1 cellular context compared by ENCODE assay signal in genomic region chr10:71927669-71928592, GRCh38.
A peak's percentile ranks its signal among the peaks of the same experiment; 100 is the strongest.
TF ChIP-seq lines count a peak whose summit lies in the region.

No MANE protein-coding gene starts in this region.

TF ChIP-seq in HepG2, 621 proteins besides CTCF, POLR2A, EP300 and RAD21 (continued from another document and continues in another):
- TF ChIP-seq ZBTB40 (IDR thresholded peaks at IDR 0.05) = no peak
- TF ChIP-seq ZBTB40 (CRISPR knock-in tag; IDR thresholded peaks at IDR 0.05) = no peak
- no peak for TF ChIP-seq ZSCAN31 (CRISPR knock-in tag; IDR thresholded peaks at IDR 0.05; ENCODE audit: low read depth)
- TF ChIP-seq SOX13 (IDR thresholded peaks at IDR 0.05) = no peak
- TF ChIP-seq SOX13 (CRISPR knock-in tag; conservative IDR thresholded peaks at IDR 0.05 in 1 of 2, IDR thresholded peaks at IDR 0.05 in 1 of 2) = peak in 1 of 2 experiments; percentile 68; a peak in 2 of 4 replicates
- peak; percentile 29; the same call in 1 of the 2 replicates for TF ChIP-seq ZNF263 (CRISPR knock-in tag; IDR thresholded peaks at IDR 0.05)
- no peak for TF ChIP-seq TCF12 (IDR thresholded peaks at IDR 0.05)
- no peak for TF ChIP-seq TCF12 (CRISPR knock-in tag; IDR thresholded peaks at IDR 0.05)
- no peak for TF ChIP-seq ZNF780A (CRISPR knock-in tag; IDR thresholded peaks at IDR 0.05)
- TF ChIP-seq SALL1 (CRISPR knock-in tag; IDR thresholded peaks at IDR 0.05) = peak; percentile 52
- TF ChIP-seq RXRB (CRISPR knock-in tag; IDR thresholded peaks at IDR 0.05; ENCODE audit: borderline replicate concordance) = peak; percentile 10; the same call in 1 of the 2 replicates
- TF ChIP-seq MED1 (CRISPR knock-in tag; IDR thresholded peaks at IDR 0.05) = peak; percentile 25; the same call in 1 of the 2 replicates
- TF ChIP-seq ZNF333 (CRISPR knock-in tag; IDR thresholded peaks at IDR 0.05; ENCODE audit: borderline replicate concordance) = no peak
- TF ChIP-seq TIGD3 (CRISPR knock-in tag; IDR thresholded peaks at IDR 0.05; ENCODE audit: borderline replicate concordance) = no peak
- TF ChIP-seq LCORL (IDR thresholded peaks at IDR 0.05) = no peak
- 0 out of 2 replicates have a peak, but pooled peaks have one; percentile 10 for TF ChIP-seq LCORL (CRISPR knock-in tag; IDR thresholded peaks at IDR 0.05)
- no peak for TF ChIP-seq TBX2 (CRISPR knock-in tag; IDR thresholded peaks at IDR 0.05; ENCODE audit: borderline replicate concordance)
- no peak for TF ChIP-seq HOXA7 (CRISPR knock-in tag; IDR thresholded peaks at IDR 0.05)
- TF ChIP-seq NFE2L1 (CRISPR knock-in tag; IDR thresholded peaks at IDR 0.05; ENCODE audit: borderline replicate concordance) = no peak
- TF ChIP-seq EHMT2 (IDR thresholded peaks at IDR 0.05; ENCODE audit: borderline replicate concordance, low read depth, low read length) = no peak
- 0 out of 2 replicates have a peak, but pooled peaks have one; percentile 52 for TF ChIP-seq ZNF800 (CRISPR knock-in tag; IDR thresholded peaks at IDR 0.05)
- TF ChIP-seq ZNF564 (CRISPR knock-in tag; IDR thresholded peaks at IDR 0.05) = no peak
- TF ChIP-seq ZNF143 (CRISPR knock-in tag; IDR thresholded peaks at IDR 0.05) = no peak
- TF ChIP-seq TEAD3 (CRISPR knock-in tag; optimal IDR thresholded peaks at IDR 0.05; ENCODE audit: borderline replicate concordance) = peak; percentile 58
- TF ChIP-seq ASH2L (IDR thresholded peaks at IDR 0.05; ENCODE audit: insufficient read length, low read depth, low read length) = peak; percentile 78
- TF ChIP-seq ATF6 (CRISPR knock-in tag; conservative IDR thresholded peaks at IDR 0.05) = no peak
- TF ChIP-seq ZNF234 (CRISPR knock-in tag; conservative IDR thresholded peaks at IDR 0.05) = no peak
- TF ChIP-seq GATA4 (IDR thresholded peaks at IDR 0.05; ENCODE audit: borderline replicate concordance, low read depth) = no peak
- TF ChIP-seq HES4 (CRISPR knock-in tag; IDR thresholded peaks at IDR 0.05; ENCODE audit: borderline replicate concordance) = no peak
- TF ChIP-seq RBM39 (IDR thresholded peaks at IDR 0.05; ENCODE audit: low read depth, low read length, poor library complexity, severe bottlenecking) = no peak
- TF ChIP-seq SMARCE1 (IDR thresholded peaks at IDR 0.05; ENCODE audit: borderline replicate concordance) = no peak
- peak; percentile 45; the same call in 1 of the 2 replicates for TF ChIP-seq CEBPB (IDR thresholded peaks at IDR 0.05; ENCODE audit: borderline replicate concordance, low read depth, low read length)
- TF ChIP-seq ATF1 (CRISPR knock-in tag; IDR thresholded peaks at IDR 0.05) = 0 out of 2 replicates have a peak, but pooled peaks have one; percentile 43
- no peak for TF ChIP-seq BRCA1 (CRISPR knock-in tag; IDR thresholded peaks at IDR 0.05)
- peak; percentile 80; the same call in 1 of the 2 replicates for TF ChIP-seq ZNF460 (CRISPR knock-in tag; IDR thresholded peaks at IDR 0.05; ENCODE audit: borderline replicate concordance)
- TF ChIP-seq HNF4G (IDR thresholded peaks at IDR 0.05; ENCODE audit: borderline replicate concordance, low read depth, low read length) = 0 out of 2 replicates have a peak, but pooled peaks have one; percentile 26
- TF ChIP-seq HNF4G (CRISPR knock-in tag; IDR thresholded peaks at IDR 0.05; ENCODE audit: borderline replicate concordance, low read depth) = no peak
- TF ChIP-seq SP5 (CRISPR knock-in tag; IDR thresholded peaks at IDR 0.05; ENCODE audit: borderline replicate concordance, low read depth) = no peak
- TF ChIP-seq ZBTB7A (CRISPR knock-in tag; IDR thresholded peaks at IDR 0.05) = no peak
- TF ChIP-seq ZNF644 (CRISPR knock-in tag; IDR thresholded peaks at IDR 0.05; ENCODE audit: low read depth) = peak; percentile 16; the same call in 1 of the 2 replicates
- no peak for TF ChIP-seq MAX (IDR thresholded peaks at IDR 0.05)
- no peak for TF ChIP-seq ZNF33A (CRISPR knock-in tag; IDR thresholded peaks at IDR 0.05; ENCODE audit: borderline replicate concordance)
- peak; percentile 32; the same call in 1 of the 2 replicates for TF ChIP-seq ZGPAT (CRISPR knock-in tag; IDR thresholded peaks at IDR 0.05)
- peak in 1 of 2 experiments; percentile 38; a peak in 1 of 4 replicates for TF ChIP-seq ATF4 (CRISPR knock-in tag; IDR thresholded peaks at IDR 0.05)
- TF ChIP-seq ZBTB8A (CRISPR knock-in tag; IDR thresholded peaks at IDR 0.05; ENCODE audit: borderline replicate concordance, low read depth) = no peak
- TF ChIP-seq SP140L (CRISPR knock-in tag; IDR thresholded peaks at IDR 0.05; ENCODE audit: borderline replicate concordance) = no peak
- TF ChIP-seq JUN (CRISPR knock-in tag; IDR thresholded peaks at IDR 0.05) = no peak
- peak; percentile 51; the same call in 1 of the 2 replicates for TF ChIP-seq FOXJ3 (CRISPR knock-in tag; IDR thresholded peaks at IDR 0.05; ENCODE audit: borderline replicate concordance)
- TF ChIP-seq SMARCC2 (IDR thresholded peaks at IDR 0.05) = no peak
